In the genomic region with DNA sequence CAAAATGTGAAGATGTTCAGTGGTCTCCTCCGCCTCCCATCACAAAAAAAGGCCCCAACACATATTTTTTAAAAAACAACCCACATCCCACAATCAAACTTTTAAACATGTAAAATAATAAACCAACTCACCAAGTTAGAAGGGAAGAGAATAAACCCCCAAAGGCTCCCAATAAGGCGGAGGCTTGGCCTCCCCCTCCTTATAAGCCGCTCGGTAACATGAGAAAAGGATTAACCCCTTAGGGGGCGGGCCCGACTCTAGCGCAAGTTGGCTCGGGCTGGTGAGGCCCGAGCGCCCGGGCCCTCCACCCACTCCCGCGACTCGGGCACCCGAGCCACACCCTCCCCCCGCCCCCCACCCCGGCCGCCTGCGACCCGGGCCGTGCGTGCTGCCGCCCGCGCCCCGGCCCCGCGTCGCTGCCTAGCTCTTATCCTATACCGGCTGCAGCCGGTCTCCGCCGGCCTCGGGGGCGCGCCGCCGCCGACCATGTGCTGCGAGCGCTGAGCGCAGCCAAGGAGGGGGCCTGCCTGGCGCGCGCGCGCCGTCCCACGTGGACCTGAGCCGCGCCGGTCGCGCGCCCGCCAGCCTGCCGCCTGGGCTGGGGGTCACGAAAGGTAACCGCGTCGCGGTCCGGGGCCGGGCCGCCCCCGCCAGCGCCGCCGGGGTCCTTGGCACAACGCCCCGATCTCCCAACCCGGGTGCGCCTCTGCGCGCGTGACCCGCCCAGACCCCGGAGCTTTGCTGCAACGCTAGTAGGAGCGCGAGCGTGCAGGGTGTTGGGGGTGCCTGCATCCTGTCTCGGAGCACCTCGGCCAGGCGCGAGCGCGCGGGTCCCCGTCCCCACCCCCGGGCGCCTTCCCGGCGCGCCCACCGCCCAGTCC, we compare ENCODE assay signal across 8 cellular contexts. TPM values are rescaled to one million over a fixed set of nuclear protein-coding genes. Genes with fewer than 3 reads are reported as not detected.
DNase-seq lines count a peak whose midpoint lies in the region; TF ChIP-seq lines count a peak whose summit lies in the region.

A gene (plus strand): TSS at position 541 of the 881 bp plus-strand sequence. CDS start 15,999 bp downstream, outside the sequence.
A gene with protein sequence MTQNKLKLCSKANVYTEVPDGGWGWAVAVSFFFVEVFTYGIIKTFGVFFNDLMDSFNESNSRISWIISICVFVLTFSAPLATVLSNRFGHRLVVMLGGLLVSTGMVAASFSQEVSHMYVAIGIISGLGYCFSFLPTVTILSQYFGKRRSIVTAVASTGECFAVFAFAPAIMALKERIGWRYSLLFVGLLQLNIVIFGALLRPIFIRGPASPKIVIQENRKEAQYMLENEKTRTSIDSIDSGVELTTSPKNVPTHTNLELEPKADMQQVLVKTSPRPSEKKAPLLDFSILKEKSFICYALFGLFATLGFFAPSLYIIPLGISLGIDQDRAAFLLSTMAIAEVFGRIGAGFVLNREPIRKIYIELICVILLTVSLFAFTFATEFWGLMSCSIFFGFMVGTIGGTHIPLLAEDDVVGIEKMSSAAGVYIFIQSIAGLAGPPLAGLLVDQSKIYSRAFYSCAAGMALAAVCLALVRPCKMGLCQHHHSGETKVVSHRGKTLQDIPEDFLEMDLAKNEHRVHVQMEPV (minus strand): TSS at position 173 of the 881 bp plus-strand sequence. CDS start 12,807 bp downstream, outside the sequence.

- H3K9ac ChIP-seq in iPS-15b (ENCODE audit: low read depth, low read length) (peak within 1 kb of the TSS; percentile 30), skeletal muscle satellite cell (ENCODE audit: low read depth, low read length) (peak within 1 kb of the TSS; percentile 80)

- no peaks in the 10 kb centered on the region for H3K9me3 Mint-ChIP-seq in HFFc6
- H3K9me3 Mint-ChIP-seq in T-helper 2 cell treated with Interferon-gamma antibody and Interleukin-4, amounts not matched to agents 5 μg/mL and 100 μg/mL, for 36 hours, result no peaks in the 10 kb centered on the region

- no peaks in the 10 kb centered on the region for H3K36me3 Mint-ChIP-seq in HFFc6 (ENCODE audit: low read depth)
- peaks cover 10% of the 10 kb centered on the region for H3K36me3 Mint-ChIP-seq in T-helper 2 cell treated with Interferon-gamma antibody and Interleukin-4, amounts not matched to agents 5 μg/mL and 100 μg/mL, for 36 hours (ENCODE audit: low read depth)

- peak; percentile 56 for TF ChIP-seq POLR2A in GM10847 (IDR thresholded peaks at IDR 0.05; ENCODE audit: extremely low read depth, insufficient read length)

- DNase-seq in HFFc6 (no peak), NAMALWA (ENCODE audit: low spot score) (peak; percentile 86), astrocyte of the cerebellum (ENCODE audit: low read depth) (no peak), OCI-M2 (lab: John Stamatoyannopoulos, UW; ENCODE audit: unreplicated experiment) (no peak)
- peak; percentile 79 for DNase-seq in T-helper 2 cell treated with Interferon-gamma antibody and Interleukin-4, amounts not matched to agents 5 μg/mL and 100 μg/mL, for 36 hours (ENCODE audit: low spot score)

- H3K36me3 ChIP-seq in iPS-15b (ENCODE audit: control insufficient read depth, insufficient read depth, low read length) (no peaks in the 10 kb centered on the region), skeletal muscle satellite cell (ENCODE audit: insufficient read depth, low read length) (no peaks in the 10 kb centered on the region)

- peak within 1 kb of the TSS; percentile 55 for H3K4me3 ChIP-seq in astrocyte of the cerebellum (ENCODE audit: low read depth, low read length)
- H3K4me3 ChIP-seq in iPS-15b (ENCODE audit: low read depth, low read length), result peak within 1 kb of the TSS; percentile 77
- peak within 1 kb of the TSS; percentile 80 for H3K4me3 ChIP-seq in skeletal muscle satellite cell (ENCODE audit: low read length)

- in situ Hi-C loops in astrocyte of the cerebellum (cut with HindIII; ENCODE audit: low sequenced_read_pairs), result no loop called here

- peak within 1 kb of the TSS; percentile 100 for H3K4me2 ChIP-seq in skeletal muscle satellite cell (ENCODE audit: low read length)

- TF ChIP-seq CTCF in HFFc6 (IDR thresholded peaks at IDR 0.05) (no peak), astrocyte of the cerebellum (IDR thresholded peaks at IDR 0.05; ENCODE audit: low read depth, low read length, missing control alignments) (no peak)

- H3K4me1 ChIP-seq in iPS-15b (ENCODE audit: control insufficient read depth, insufficient read depth, low read length) (peaks cover 25% of the 10 kb centered on the region), skeletal muscle satellite cell (ENCODE audit: control insufficient read depth, insufficient read depth, low read length) (peaks cover 20% of the 10 kb centered on the region)

- H3K27ac Mint-ChIP-seq in HFFc6, result peak within 1 kb of the TSS; percentile 31
- peak within 1 kb of the TSS; percentile 99 for H3K27ac Mint-ChIP-seq in T-helper 2 cell treated with Interferon-gamma antibody and Interleukin-4, amounts not matched to agents 5 μg/mL and 100 μg/mL, for 36 hours

- H3K4me3 Mint-ChIP-seq in HFFc6, result peak within 1 kb of the TSS; percentile 80
- peak within 1 kb of the TSS; percentile 99 for H3K4me3 Mint-ChIP-seq in T-helper 2 cell treated with Interferon-gamma antibody and Interleukin-4, amounts not matched to agents 5 μg/mL and 100 μg/mL, for 36 hours

- H3K9me3 ChIP-seq in iPS-15b (ENCODE audit: control insufficient read depth, insufficient read depth, low read length), result no peaks in the 10 kb centered on the region
- H3K9me3 ChIP-seq in skeletal muscle satellite cell (replicated peaks; ENCODE audit: low read length), result no peaks in the 10 kb centered on the region

- peaks cover 16% of the 10 kb centered on the region for H3K27me3 Mint-ChIP-seq in HFFc6 (ENCODE audit: insufficient read depth)
- peaks cover 3% of the 10 kb centered on the region for H3K27me3 Mint-ChIP-seq in T-helper 2 cell treated with Interferon-gamma antibody and Interleukin-4, amounts not matched to agents 5 μg/mL and 100 μg/mL, for 36 hours (ENCODE audit: low read depth)

- H3K4me1 Mint-ChIP-seq in HFFc6 (ENCODE audit: low read depth), result peaks cover 21% of the 10 kb centered on the region
- peaks cover 54% of the 10 kb centered on the region for H3K4me1 Mint-ChIP-seq in T-helper 2 cell treated with Interferon-gamma antibody and Interleukin-4, amounts not matched to agents 5 μg/mL and 100 μg/mL, for 36 hours (ENCODE audit: low read depth)

- peaks cover 24% of the 10 kb centered on the region for H3K27me3 ChIP-seq in iPS-15b (ENCODE audit: control insufficient read depth, insufficient read depth, low read length)
- H3K27me3 ChIP-seq in skeletal muscle satellite cell (ENCODE audit: control insufficient read depth, insufficient read depth, low read length), result peaks cover 47% of the 10 kb centered on the region

RNA-seq across cellular contexts. Expression of the first gene that starts in this region (rescaled TPM):
- 1 to 10 TPM; 4.0 to 7.0 (median 5.0) TPM for total RNA-seq in HFFc6 (2021; fragmentation: NEBNext Ultra II Directional; extraction: Animal tissue kit (Norgen Biotek cat#: 25700))
- 2.8 and 3.3 TPM in 2 replicates for total RNA-seq in skeletal muscle satellite cell (2012; rRNA removed)

RNA-seq across cellular contexts. Expression of the second gene that starts in this region (rescaled TPM):
- under 1 TPM; 0.12 to 0.56 (median 0.38) TPM for total RNA-seq in HFFc6 (2021; fragmentation: NEBNext Ultra II Directional; extraction: Animal tissue kit (Norgen Biotek cat#: 25700))
- 0.76 and 1.7 TPM in 2 replicates for total RNA-seq in skeletal muscle satellite cell (2012; rRNA removed)

Comparison
In these comparisons a context has a peak if more than half of its experiments do, and no peak if none do; other contexts are left out.
1. DNase-seq: peak in NAMALWA (single experiment) and T-helper 2 cell treated with Interferon-gamma antibody and Interleukin-4, amounts not matched to agents 5 μg/mL and 100 μg/mL, for 36 hours (single experiment); none in HFFc6 (single experiment), astrocyte of the cerebellum (single experiment) and OCI-M2 (single experiment).
2. Peak in every context shown above with its lines, with median percentiles within 50 percentile points of each other: H3K4me3 ChIP-seq.